In genomic region chr9:108933641-108934322, GRCh38 we compare ENCODE assay signal across 1 cellular context.
TF ChIP-seq lines count a peak whose summit lies in the region.

TSS of gene ELP1 (minus strand) at chr9:108934124. CDS start at chr9:108931146, 2,978 bp downstream.

TF ChIP-seq in HepG2, 621 proteins besides CTCF, POLR2A, EP300 and RAD21 (continued from another document):
- no peak for TF ChIP-seq ZBTB40 (IDR thresholded peaks at IDR 0.05)
- TF ChIP-seq ZBTB40 (CRISPR knock-in tag; IDR thresholded peaks at IDR 0.05), result peak; percentile 47; the same call in 1 of the 2 replicates
- TF ChIP-seq ZBTB10 (CRISPR knock-in tag; IDR thresholded peaks at IDR 0.05; ENCODE audit: borderline replicate concordance), result no peak
- no peak for TF ChIP-seq ZNF570 (CRISPR knock-in tag; IDR thresholded peaks at IDR 0.05; ENCODE audit: borderline replicate concordance)
- TF ChIP-seq ZBTB14 (CRISPR knock-in tag; IDR thresholded peaks at IDR 0.05), result no peak
- 0 out of 2 replicates have a peak, but pooled peaks have one; percentile 41 for TF ChIP-seq ZNF589 (CRISPR knock-in tag; conservative IDR thresholded peaks at IDR 0.05)
- TF ChIP-seq ARID5B (CRISPR knock-in tag; IDR thresholded peaks at IDR 0.05), result no peak; the same call in 1 of the 2 replicates
- TF ChIP-seq ATF2 (CRISPR knock-in tag; IDR thresholded peaks at IDR 0.05), result peak; percentile 95
- peak; percentile 83; the same call in 1 of the 2 replicates for TF ChIP-seq ZZZ3 (CRISPR knock-in tag; IDR thresholded peaks at IDR 0.05; ENCODE audit: borderline replicate concordance)
- peak; percentile 59 for TF ChIP-seq ZNF501 (CRISPR knock-in tag; IDR thresholded peaks at IDR 0.05)
- no peak for TF ChIP-seq ZSCAN29 (CRISPR knock-in tag; conservative IDR thresholded peaks at IDR 0.05)
- TF ChIP-seq ZBTB26 (CRISPR knock-in tag; IDR thresholded peaks at IDR 0.05; ENCODE audit: borderline replicate concordance), result no peak; the same call in 1 of the 2 replicates
- no peak; the same call in 1 of the 2 replicates for TF ChIP-seq NCOA2 (CRISPR knock-in tag; IDR thresholded peaks at IDR 0.05)
- no peak for TF ChIP-seq FOXP1 (IDR thresholded peaks at IDR 0.05)
- TF ChIP-seq FOXP1 (CRISPR knock-in tag; IDR thresholded peaks at IDR 0.05), result peak; percentile 35; the same call in 1 of the 2 replicates
- TF ChIP-seq ZBTB3 (CRISPR knock-in tag; IDR thresholded peaks at IDR 0.05; ENCODE audit: borderline replicate concordance, low read depth), result peak; percentile 86; the same call in 1 of the 2 replicates
- no peak for TF ChIP-seq SNAPC2 (CRISPR knock-in tag; IDR thresholded peaks at IDR 0.05)
- TF ChIP-seq ATF4 (CRISPR knock-in tag; IDR thresholded peaks at IDR 0.05), result no peak; a peak in 2 of 4 replicates
- peak; percentile 20; the same call in 1 of the 2 replicates for TF ChIP-seq ZNF160 (CRISPR knock-in tag; IDR thresholded peaks at IDR 0.05)
- TF ChIP-seq PTBP1 (IDR thresholded peaks at IDR 0.05; ENCODE audit: low read depth, low read length, poor library complexity, severe bottlenecking), result peak; percentile 60
- TF ChIP-seq REPIN1 (CRISPR knock-in tag; IDR thresholded peaks at IDR 0.05; ENCODE audit: borderline replicate concordance, low read depth), result peak; percentile 19; the same call in 1 of the 2 replicates
- peak; percentile 66 for TF ChIP-seq ZNF343 (CRISPR knock-in tag; IDR thresholded peaks at IDR 0.05)
- no peak for TF ChIP-seq TOPORS (CRISPR knock-in tag; IDR thresholded peaks at IDR 0.05)
- peak; percentile 85 for TF ChIP-seq ZNF564 (CRISPR knock-in tag; IDR thresholded peaks at IDR 0.05)
